11 cellular contexts compared by ENCODE assay signal in the genomic region with DNA sequence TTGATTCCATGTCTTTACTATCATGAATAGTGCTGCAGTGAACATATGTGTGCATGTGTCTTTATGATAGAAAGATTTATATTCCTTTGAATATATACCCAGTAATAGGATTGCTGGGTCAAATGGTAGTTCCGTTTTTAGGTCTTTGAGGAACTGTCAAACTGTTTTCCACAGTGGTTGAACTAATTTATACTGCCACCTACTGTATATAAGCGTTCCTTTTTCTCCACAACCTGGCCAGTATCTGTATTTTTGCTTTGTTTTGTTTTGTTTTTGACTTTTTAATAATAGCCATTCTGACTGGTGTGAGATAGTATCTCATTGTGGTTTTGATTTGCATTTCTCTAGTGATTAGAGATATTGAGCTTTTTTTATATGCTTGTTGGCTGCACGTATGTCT.
DNase-seq lines count a peak whose midpoint lies in the region; ATAC-seq and TF ChIP-seq lines count a peak whose summit lies in the region.
"Had no signal": no experiment of that assay in that cellular context is flagged by ENCODE, and none has a peak within 500 bp of the region (broad histone marks: within the 10 kb centered on the region; RNA-seq: fewer than 3 reads in every experiment).

No MANE protein-coding gene starts in this region.

- H3K27me3 ChIP-seq in liver (ENCODE audit: control insufficient read depth in 4 of 4, insufficient read depth in 4 of 4, low read length in 3 of 4) (no peaks in the 10 kb centered on the region), spleen (replicated peaks in 1 of 7) (no peaks in the 10 kb centered on the region)

- intact Hi-C loops in spleen (cut with DNase I; ENCODE audit: low total_unique reads), result no loop called here

- no peak for TF ChIP-seq POLR2A in spleen (IDR thresholded peaks at IDR 0.05)

- no peaks in the 10 kb centered on the region for H3K36me3 ChIP-seq in liver (ENCODE audit: control insufficient read depth in 4 of 4, insufficient read depth in 3 of 4, low read depth in 1 of 4, low read length in 3 of 4)
- no peaks in the 10 kb centered on the region for H3K36me3 ChIP-seq in spleen

- TF ChIP-seq CTCF in LNCAP (IDR thresholded peaks at IDR 0.05) (peak; percentile 63), liver (IDR thresholded peaks at IDR 0.05; ENCODE audit: low read depth, low read length, missing input control) (peak; percentile 32), spleen (IDR thresholded peaks at IDR 0.05 in 8 of 11, conservative IDR thresholded peaks at IDR 0.05 in 3 of 11) (peak in 1 of 11 experiments; percentile 6)

- DNase-seq in GDM1 (lab: John Stamatoyannopoulos, UW) (peak; percentile 3), astrocyte of the hippocampus (ENCODE audit: low read depth, low spot score) (peak; percentile 29), spleen (no peak)
- DNase-seq in activated T-cell treated with anti-CD3 and anti-CD28 coated beads, Interleukin-2, amount 50 U/mL, for 48 hours, result no peak
- DNase-seq: hippocampal formation; nephron progenitor cell; stimulated activated CD4-positive, alpha-beta T cell treated with anti-CD3 and anti-CD28 coated beads, Interleukin-2, amount 100 ng/mL, for 48 hours had no signal

- ATAC-seq in GM18520 (IDR thresholded peaks at IDR 0.05; ENCODE audit: unreplicated experiment) (no peak), GM21717 (IDR thresholded peaks at IDR 0.05; ENCODE audit: unreplicated experiment) (no peak)

- no peak overlapping the region for H3K9ac ChIP-seq in liver (ENCODE audit: low read depth in 1 of 2, low read length in 2 of 2)

- no peaks in the 10 kb centered on the region for H3K4me1 ChIP-seq in liver (ENCODE audit: control insufficient read depth in 4 of 4, insufficient read depth in 4 of 4, low read length in 3 of 4)
- no peaks in the 10 kb centered on the region for H3K4me1 ChIP-seq in spleen

- H3K27ac ChIP-seq in liver (ENCODE audit: low read depth in 1 of 2, low read length in 2 of 2) (no peak overlapping the region), spleen (no peak overlapping the region)

- peak; percentile 72 to 73 for TF ChIP-seq RAD21 in liver (IDR thresholded peaks at IDR 0.05)

- WGBS in liver, result 33% methylated on average over 3 of the region's 3 CpGs
- whole genome bisulfite sequencing in spleen, 5 donors, result 19 to 45% (median 36%) methylated on average over 3 of the region's 3 CpGs

- H3K4me3 ChIP-seq in liver (ENCODE audit: low read depth in 1 of 3, low read length in 3 of 3), result no peak overlapping the region
- no peak overlapping the region for H3K4me3 ChIP-seq in spleen

- H3K9me3 ChIP-seq in liver (ENCODE audit: control insufficient read depth in 4 of 4, low read length in 3 of 4), result no peaks in the 10 kb centered on the region
- no peaks in the 10 kb centered on the region for H3K9me3 ChIP-seq in spleen

TF ChIP-seq in liver, 16 proteins besides CTCF, POLR2A, EP300 and RAD21:
- TF ChIP-seq SP1 (IDR thresholded peaks at IDR 0.05) (no peak), EGR1 (IDR thresholded peaks at IDR 0.05; ENCODE audit: low read depth in 2 of 2) (no peak), HNF4A (conservative IDR thresholded peaks at IDR 0.05) (no peak), YY1 (IDR thresholded peaks at IDR 0.05) (no peak), HNF4G (IDR thresholded peaks at IDR 0.05) (no peak), JUND (IDR thresholded peaks at IDR 0.05) (no peak), MAX (IDR thresholded peaks at IDR 0.05) (no peak)
- TF ChIP-seq, protein P1, sequence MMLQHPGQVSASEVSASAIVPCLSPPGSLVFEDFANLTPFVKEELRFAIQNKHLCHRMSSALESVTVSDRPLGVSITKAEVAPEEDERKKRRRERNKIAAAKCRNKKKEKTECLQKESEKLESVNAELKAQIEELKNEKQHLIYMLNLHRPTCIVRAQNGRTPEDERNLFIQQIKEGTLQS (IDR thresholded peaks at IDR 0.05), result no peak
TF ChIP-seq in liver: peak in this region for 0.

Comparison
In these comparisons a context has a peak if more than half of its experiments do, and no peak if none do; other contexts are left out.
1. DNase-seq: peak in GDM1 (single experiment) and astrocyte of the hippocampus (single experiment); none in activated T-cell treated with anti-CD3 and anti-CD28 coated beads, Interleukin-2, amount 50 U/mL, for 48 hours (0 of 2) and spleen (single experiment).